Comparison of ENCODE assay signal across 9 cellular contexts in the genomic region with DNA sequence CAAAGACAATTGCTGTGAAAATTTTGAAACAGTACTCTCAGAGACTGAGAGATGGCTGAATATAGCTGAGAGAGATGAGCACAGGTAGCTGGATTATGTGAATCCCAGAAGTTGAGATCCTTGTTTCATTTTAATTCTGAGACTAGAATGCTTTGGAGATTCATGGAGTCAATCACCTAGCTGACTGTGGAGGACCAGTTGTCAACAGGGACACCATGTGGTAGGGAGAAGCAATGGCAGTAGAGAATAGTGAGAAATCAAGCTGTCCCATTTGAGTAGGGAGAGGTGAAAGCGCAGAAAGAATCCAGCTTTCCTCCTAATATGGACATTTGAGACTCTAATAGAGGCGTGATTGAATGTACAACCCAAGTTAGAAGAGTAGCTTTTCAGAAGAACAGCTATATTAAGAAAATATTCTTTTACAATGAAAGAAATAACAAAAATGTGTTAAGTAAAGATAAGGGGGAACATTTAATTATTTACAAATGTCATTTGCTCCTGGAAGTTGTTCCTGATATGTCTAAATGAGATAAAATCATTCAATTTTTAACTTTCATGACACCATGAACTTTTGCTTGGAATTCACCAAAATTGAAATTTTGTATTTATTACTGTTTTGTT. TPM values are rescaled to one million over a fixed set of nuclear protein-coding genes. Genes with fewer than 3 reads are reported as not detected.
DNase-seq lines count a peak whose midpoint lies in the region; ATAC-seq and TF ChIP-seq lines count a peak whose summit lies in the region.
"Had no signal": no experiment of that assay in that cellular context is flagged by ENCODE, and none has a peak within 500 bp of the region (broad histone marks: within the 10 kb centered on the region; RNA-seq: fewer than 3 reads in every experiment).

No MANE protein-coding gene starts in this region.

- peak overlapping the region; percentile 16 for H3K27ac Mint-ChIP-seq in HFFc6

- peaks cover 37% of the 10 kb centered on the region for H3K4me1 Mint-ChIP-seq in HFFc6 (ENCODE audit: low read depth)

- H3K9me3 ChIP-seq in right cardiac atrium (ENCODE audit: control insufficient read depth, low read length): no peaks in the 10 kb centered on the region
- H3K9me3 ChIP-seq: BLaER1 treated with 17β-estradiol and CSF1 and Interleukin-3, amounts not matched to agents 10 nM and 100 nM had no signal

- no peak overlapping the region for H3K27ac ChIP-seq in right cardiac atrium (ENCODE audit: low read length)
- H3K27ac ChIP-seq: BLaER1 treated with 17β-estradiol and CSF1 and Interleukin-3, amounts not matched to agents 10 nM and 100 nM had no signal

- TF ChIP-seq CTCF in HFFc6 (IDR thresholded peaks at IDR 0.05): peak; percentile 87
- TF ChIP-seq CTCF in WI38 (IDR thresholded peaks at IDR 0.05; ENCODE audit: low read depth, low read length): peak; percentile 86

- intact Hi-C loops in right cardiac atrium (cut with DNase I): loop anchor here (10.0 kb wide), 2 partner anchors 71 to 571 kb away; a partner anchor contains a TSS

- H3K27me3 ChIP-seq in right cardiac atrium (ENCODE audit: control insufficient read depth, insufficient read depth): no peaks in the 10 kb centered on the region
- H3K27me3 ChIP-seq: BLaER1 treated with 17β-estradiol and CSF1 and Interleukin-3, amounts not matched to agents 10 nM and 100 nM had no signal

- H3K4me3 Mint-ChIP-seq in HFFc6: peak overlapping the region; percentile 24; the same call in 1 of the 2 replicates

- no peaks in the 10 kb centered on the region for H3K27me3 Mint-ChIP-seq in HFFc6 (ENCODE audit: insufficient read depth)

- H3K4me3 ChIP-seq in WI38 (ENCODE audit: low read depth, low read length): 0 out of 2 replicates have a peak overlapping the region, but pooled peaks have one; percentile 0
- no peak overlapping the region for H3K4me3 ChIP-seq in right cardiac atrium (ENCODE audit: low read length)
- H3K4me3 ChIP-seq: BLaER1 treated with 17β-estradiol and CSF1 and Interleukin-3, amounts not matched to agents 10 nM and 100 nM had no signal

- H3K36me3 Mint-ChIP-seq in HFFc6 (ENCODE audit: low read depth): no peaks in the 10 kb centered on the region

- WGBS in right cardiac atrium: 19% methylated on average over 2 of the region's 2 CpGs

- DNase-seq in NCI-H2196 (lab: John Stamatoyannopoulos, UW; ENCODE audit: unreplicated experiment) (peak; percentile 12), NCI-H2196 treated with DMSO at 0.1 percent for 48 hours (lab: John Stamatoyannopoulos, UW; ENCODE audit: unreplicated experiment) (no peak), HFFc6 (peak; percentile 74), NCI-H1092 (lab: John Stamatoyannopoulos, UW) (peak; percentile 6), right cardiac atrium (no peak), superior temporal gyrus (ENCODE audit: extremely low spot score) (peak; percentile 67)
- no peak for DNase-seq in NK-92 treated with Interleukin-12 subunit alpha and Interleukin-12 subunit beta, amount 100 ng/mL, for 24 hours (lab: John Stamatoyannopoulos, UW)

- H3K9me3 Mint-ChIP-seq in HFFc6: no peaks in the 10 kb centered on the region

- ATAC-seq in right cardiac atrium: peak; percentile 83

- H3K4me1 ChIP-seq in right cardiac atrium (ENCODE audit: control insufficient read depth, insufficient read depth, low read length): no peaks in the 10 kb centered on the region

RNA-seq across cellular contexts. Expression of a gene that starts 30.3 kb away (rescaled TPM):
- total RNA-seq in HFFc6 (2021; fragmentation: NEBNext Ultra II Directional; extraction: Animal tissue kit (Norgen Biotek cat#: 25700)): 10 to 100 TPM in 1 of 6 experiments, 1 to 10 TPM in 5; 4.7 to 11.7 (median 6.0) TPM
- total RNA-seq in right cardiac atrium: 10 to 100 TPM in 3 of 4 donors, 1 to 10 TPM in 1; 10.0 to 16.9 (median 15.8) TPM
- polyA plus RNA-seq in right cardiac atrium: 8.4 TPM

Comparison
In these comparisons a context has a peak if more than half of its experiments do, and no peak if none do; other contexts are left out.
1. DNase-seq: peak in NCI-H2196 (single experiment), HFFc6 (single experiment), NCI-H1092 (single experiment) and superior temporal gyrus (single experiment); none in NCI-H2196 treated with DMSO at 0.1 percent for 48 hours (single experiment), right cardiac atrium (0 of 3) and NK-92 treated with Interleukin-12 subunit alpha and Interleukin-12 subunit beta, amount 100 ng/mL, for 24 hours (single experiment).